ENCODE assay signal across 10 cellular contexts in the genomic region with DNA sequence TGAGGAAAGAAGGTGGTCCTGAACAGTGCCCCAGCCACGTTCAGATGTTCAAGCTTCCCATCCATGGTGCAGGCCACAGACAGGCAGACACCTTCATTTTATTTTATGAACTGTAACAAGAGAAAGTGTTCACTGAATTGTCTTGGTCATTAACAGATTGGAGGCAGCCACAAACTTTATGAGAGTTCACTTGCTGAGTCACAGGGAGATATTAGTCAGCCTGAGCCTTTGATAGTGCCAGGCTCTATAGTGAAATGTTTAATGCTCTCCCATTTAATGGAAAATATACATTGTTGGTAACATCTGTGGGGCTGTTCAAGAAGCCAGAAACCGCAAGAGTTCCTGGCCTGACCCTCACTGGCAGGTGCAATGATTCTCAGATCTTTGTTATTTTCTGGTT.
"Had no signal": no experiment of that assay in that cellular context is flagged by ENCODE, and none has a peak within 500 bp of the region (broad histone marks: within the 10 kb centered on the region; RNA-seq: fewer than 3 reads in every experiment).

No MANE protein-coding gene starts in this region.

- H3K27ac ChIP-seq: neural progenitor cell, ovary had no signal

- H3K4me3 Mint-ChIP-seq: activated naive CD4-positive, alpha-beta T cell treated with anti-CD3 and anti-CD28 coated beads, Interleukin-2, amount 10 ng/mL, durations not matched to agents 7 days and 5 days; neural progenitor cell; T-helper 17 cell had no signal

- H3K9me3 ChIP-seq: ovary had no signal

- H3K9ac ChIP-seq: neural progenitor cell had no signal

- H3K36me3 Mint-ChIP-seq: activated naive CD4-positive, alpha-beta T cell treated with anti-CD3 and anti-CD28 coated beads, Interleukin-2, amount 10 ng/mL, durations not matched to agents 7 days and 5 days; neural progenitor cell had no signal

- ATAC-seq: T-helper 17 cell had no signal

- H3K9me3 Mint-ChIP-seq: activated naive CD4-positive, alpha-beta T cell treated with anti-CD3 and anti-CD28 coated beads, Interleukin-2, amount 10 ng/mL, durations not matched to agents 7 days and 5 days had no signal

- DNase-seq: activated CD4-positive, alpha-beta T cell treated with anti-CD3 and anti-CD28 coated beads, Interleukin-2, amount 50 U/mL, for 4 hours; activated CD8-positive, alpha-beta memory T cell treated with anti-CD3 and anti-CD28 coated beads, Interleukin-2, amount 50 U/mL, for 48 hours; activated naive CD4-positive, alpha-beta T cell treated with anti-CD3 and anti-CD28 coated beads, Interleukin-2, amount 10 ng/mL, durations not matched to agents 7 days and 5 days; central memory CD4-positive, alpha-beta T cell; effector memory CD4-positive, alpha-beta T cell; erythroblast; ovary; stimulated activated CD4-positive, alpha-beta T cell treated with anti-CD3 and anti-CD28 coated beads, Interleukin-4, amount 100 ng/mL, for 24 hours; T-helper 17 cell had no signal

- H3K27me3 ChIP-seq: neural progenitor cell, ovary had no signal

- H3K4me2 ChIP-seq: neural progenitor cell had no signal

- H3K27me3 Mint-ChIP-seq: activated naive CD4-positive, alpha-beta T cell treated with anti-CD3 and anti-CD28 coated beads, Interleukin-2, amount 10 ng/mL, durations not matched to agents 7 days and 5 days had no signal

- H3K27ac Mint-ChIP-seq: activated naive CD4-positive, alpha-beta T cell treated with anti-CD3 and anti-CD28 coated beads, Interleukin-2, amount 10 ng/mL, durations not matched to agents 7 days and 5 days; neural progenitor cell; T-helper 17 cell had no signal

- H3K4me3 ChIP-seq: neural progenitor cell, ovary had no signal

- H3K4me1 ChIP-seq: neural progenitor cell had no signal

- H3K4me1 Mint-ChIP-seq: activated naive CD4-positive, alpha-beta T cell treated with anti-CD3 and anti-CD28 coated beads, Interleukin-2, amount 10 ng/mL, durations not matched to agents 7 days and 5 days; T-helper 17 cell had no signal

- H3K36me3 ChIP-seq: neural progenitor cell, ovary had no signal

- H2AFZ ChIP-seq: neural progenitor cell had no signal
